ENCODE assay signal across 1 cellular context in genomic region chr2:121018136-121019057, GRCh38.
TF ChIP-seq lines count a peak whose summit lies in the region.

No MANE protein-coding gene starts in this region.

TF ChIP-seq in H1, 55 proteins besides CTCF, POLR2A, EP300 and RAD21 (continued from another document):
- no peak for TF ChIP-seq TAF1 (IDR thresholded peaks at IDR 0.05; ENCODE audit: low read depth, low read length)
- TF ChIP-seq, protein P1, sequence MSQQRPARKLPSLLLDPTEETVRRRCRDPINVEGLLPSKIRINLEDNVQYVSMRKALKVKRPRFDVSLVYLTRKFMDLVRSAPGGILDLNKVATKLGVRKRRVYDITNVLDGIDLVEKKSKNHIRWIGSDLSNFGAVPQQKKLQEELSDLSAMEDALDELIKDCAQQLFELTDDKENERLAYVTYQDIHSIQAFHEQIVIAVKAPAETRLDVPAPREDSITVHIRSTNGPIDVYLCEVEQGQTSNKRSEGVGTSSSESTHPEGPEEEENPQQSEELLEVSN (IDR thresholded peaks at IDR 0.05) = peak; percentile 96
- 0 out of 2 replicates have a peak, but pooled peaks have one; percentile 12 for TF ChIP-seq SP1 (IDR thresholded peaks at IDR 0.05; ENCODE audit: low read depth, low read length)
- TF ChIP-seq KDM4A (IDR thresholded peaks at IDR 0.05; ENCODE audit: low read depth, low read length, severe bottlenecking) = peak; percentile 10
- no peak for TF ChIP-seq KDM1A (IDR thresholded peaks at IDR 0.05; ENCODE audit: borderline replicate concordance, low read length)
- TF ChIP-seq SP4 (IDR thresholded peaks at IDR 0.05; ENCODE audit: low read length) = no peak
- no peak for TF ChIP-seq SUZ12 (IDR thresholded peaks at IDR 0.05; ENCODE audit: low read length)
- TF ChIP-seq CHD2 (IDR thresholded peaks at IDR 0.05; ENCODE audit: low read length) = peak; percentile 37; the same call in 1 of the 2 replicates
- TF ChIP-seq BACH1 (IDR thresholded peaks at IDR 0.05; ENCODE audit: low read length) = no peak
- TF ChIP-seq, protein P2, sequence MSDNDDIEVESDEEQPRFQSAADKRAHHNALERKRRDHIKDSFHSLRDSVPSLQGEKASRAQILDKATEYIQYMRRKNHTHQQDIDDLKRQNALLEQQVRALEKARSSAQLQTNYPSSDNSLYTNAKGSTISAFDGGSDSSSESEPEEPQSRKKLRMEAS (IDR thresholded peaks at IDR 0.05) = peak; percentile 86
- TF ChIP-seq EGR1 (IDR thresholded peaks at IDR 0.05; ENCODE audit: borderline replicate concordance, low read depth, low read length) = peak; percentile 81; the same call in 1 of the 2 replicates
- TF ChIP-seq, protein P3, sequence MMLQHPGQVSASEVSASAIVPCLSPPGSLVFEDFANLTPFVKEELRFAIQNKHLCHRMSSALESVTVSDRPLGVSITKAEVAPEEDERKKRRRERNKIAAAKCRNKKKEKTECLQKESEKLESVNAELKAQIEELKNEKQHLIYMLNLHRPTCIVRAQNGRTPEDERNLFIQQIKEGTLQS (IDR thresholded peaks at IDR 0.05; ENCODE audit: insufficient read depth, low read depth, low read length) = no peak
- TF ChIP-seq SIX5 (IDR thresholded peaks at IDR 0.05; ENCODE audit: low read depth, low read length) = no peak
- TF ChIP-seq POLR2AphosphoS5 (IDR thresholded peaks at IDR 0.05; ENCODE audit: low read depth, low read length) = no peak
